Comparison of ENCODE assay signal across 10 cellular contexts in the genomic region with DNA sequence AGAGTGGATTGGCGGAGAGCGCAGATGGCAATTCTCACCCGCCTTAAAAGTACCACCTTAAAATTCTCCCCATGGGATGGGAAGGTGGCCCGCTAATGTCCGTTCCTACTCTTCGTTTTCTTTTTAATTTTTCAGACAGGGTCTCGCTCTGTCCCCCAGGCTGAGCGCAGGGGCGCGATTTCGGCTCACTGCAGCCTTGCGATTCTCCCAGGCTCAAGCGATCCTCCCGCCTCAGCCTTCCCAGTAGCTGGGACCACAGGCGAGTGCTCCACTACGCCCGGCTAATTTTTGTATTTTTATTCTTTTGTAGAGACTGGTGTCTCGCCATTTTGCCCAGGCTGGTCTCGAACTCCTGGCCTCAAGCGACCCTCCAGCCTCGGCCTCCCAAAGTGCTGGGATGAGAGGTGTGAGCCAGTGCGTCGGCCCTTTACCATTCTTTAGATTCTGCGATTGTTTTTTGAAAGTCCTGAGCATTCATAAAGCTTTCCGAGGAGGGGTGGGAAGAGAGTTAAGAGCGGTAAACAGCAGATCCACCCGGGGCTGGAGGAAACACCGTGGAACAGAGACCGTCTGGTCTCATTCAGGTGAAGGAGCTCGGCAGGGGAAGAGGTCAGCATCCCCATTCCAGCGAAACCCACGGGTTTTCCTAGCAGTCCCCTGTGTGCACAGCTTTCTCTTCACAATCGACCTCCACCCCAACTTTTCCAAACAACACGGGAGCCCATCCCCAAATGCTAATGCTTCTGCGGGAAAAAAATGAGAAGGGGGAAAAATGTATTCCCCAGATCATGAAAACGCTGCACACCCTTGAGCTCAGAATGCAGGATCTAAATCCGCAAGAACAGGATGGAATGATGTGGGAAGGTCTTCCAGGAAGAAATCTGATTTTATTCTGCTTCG.
DNase-seq lines count a peak whose midpoint lies in the region; ATAC-seq and TF ChIP-seq lines count a peak whose summit lies in the region.
"Had no signal": no experiment of that assay in that cellular context is flagged by ENCODE, and none has a peak within 500 bp of the region (broad histone marks: within the 10 kb centered on the region; RNA-seq: fewer than 3 reads in every experiment).

No MANE protein-coding gene starts in this region.

- no peak overlapping the region for H3K27ac ChIP-seq in right lobe of liver
- H3K27ac ChIP-seq in testis: no peak overlapping the region
- no peak overlapping the region for H3K27ac ChIP-seq in body of pancreas
- H3K27ac ChIP-seq: SK-N-MC had no signal

- H3K4me1 ChIP-seq in right lobe of liver (peaks cover 0 to 5% (median 0%) of the 10 kb centered on the region in 4 donors), testis (peaks cover 8% of the 10 kb centered on the region), body of pancreas (peaks cover 32% of the 10 kb centered on the region)

- WGBS in right lobe of liver (ENCODE audit: insufficient coverage, low coverage, low lambda C conversion rate, missing lambda C conversion rate): 13% methylated on average over 36 of the region's 38 CpGs
- 4% methylated on average over 32 to 38 of the region's 38 CpGs for WGBS in testis, 2 donors
- 10 to 11% methylated on average over 38 of the region's 38 CpGs for WGBS in body of pancreas, 2 donors

- TF ChIP-seq CTCF in right lobe of liver (IDR thresholded peaks at IDR 0.05) (no peak), testis (IDR thresholded peaks at IDR 0.05) (no peak), body of pancreas (IDR thresholded peaks at IDR 0.05) (no peak)

- CTCF ChIA-PET in activated CD4-positive, alpha-beta T cell treated with anti-CD3 and anti-CD28 coated beads for 36 hours (lab: Charles Lee): interaction anchor here (0.6 to 1.2 kb wide), 2 partner anchors 16 to 618 kb away, joined by 4 read pairs; no protein-coding TSS in a partner anchor

- H3K27me3 ChIP-seq in right lobe of liver: peaks cover 0 to 22% of the 10 kb centered on the region in 2 donors
- no peaks in the 10 kb centered on the region for H3K27me3 ChIP-seq in testis
- H3K27me3 ChIP-seq in body of pancreas: peaks cover 0 to 26% of the 10 kb centered on the region in 2 donors

- DNase-seq in activated CD4-positive, alpha-beta T cell treated with anti-CD3 and anti-CD28 coated beads for 36 hours: no peak
- no peak for DNase-seq in activated CD4-positive, alpha-beta T cell treated with anti-CD3 and anti-CD28 coated beads, Interleukin-2, amount 50 U/mL, for 4 hours
- no peak for DNase-seq in activated naive CD8-positive, alpha-beta T cell treated with anti-CD3 and anti-CD28 coated beads, Interleukin-2, amount 50 U/mL, for 24 hours
- DNase-seq in right lobe of liver: no peak
- DNase-seq in testis: no peak
- DNase-seq in hypothalamus (lab: John Stamatoyannopoulos, UW): no peak
- DNase-seq in body of pancreas: no peak
- no peak for DNase-seq in A172 (ENCODE audit: low spot score)
- DNase-seq: AML-193 had no signal

- H3K4me1 Mint-ChIP-seq in activated CD4-positive, alpha-beta T cell treated with anti-CD3 and anti-CD28 coated beads for 36 hours: peaks cover 19% of the 10 kb centered on the region
- peaks cover 11% of the 10 kb centered on the region for H3K4me1 Mint-ChIP-seq in activated naive CD8-positive, alpha-beta T cell treated with anti-CD3 and anti-CD28 coated beads, Interleukin-2, amount 50 U/mL, for 24 hours

- peaks cover 57% of the 10 kb centered on the region for H3K27me3 Mint-ChIP-seq in activated CD4-positive, alpha-beta T cell treated with anti-CD3 and anti-CD28 coated beads for 36 hours
- H3K27me3 Mint-ChIP-seq in activated naive CD8-positive, alpha-beta T cell treated with anti-CD3 and anti-CD28 coated beads, Interleukin-2, amount 50 U/mL, for 24 hours: peaks cover 68% of the 10 kb centered on the region

- no peak for ATAC-seq in activated CD4-positive, alpha-beta T cell treated with anti-CD3 and anti-CD28 coated beads for 36 hours
- no peak for ATAC-seq in activated naive CD8-positive, alpha-beta T cell treated with anti-CD3 and anti-CD28 coated beads, Interleukin-2, amount 50 U/mL, for 24 hours
- peak in 1 of 4 donors; percentile 8 for ATAC-seq in right lobe of liver
- ATAC-seq in body of pancreas: no peak

- TF ChIP-seq POLR2A in right lobe of liver (IDR thresholded peaks at IDR 0.05): no peak
- no peak for TF ChIP-seq POLR2A in testis (IDR thresholded peaks at IDR 0.05)
- no peak for TF ChIP-seq POLR2A in body of pancreas (IDR thresholded peaks at IDR 0.05)

- POLR2A ChIA-PET in activated CD4-positive, alpha-beta T cell treated with anti-CD3 and anti-CD28 coated beads for 36 hours (lab: Charles Lee): interaction anchor here (0.7 kb wide), 1 partner anchor 666 kb away, joined by 3 read pairs; no protein-coding TSS in a partner anchor

- peak overlapping the region; percentile 21 to 40 (median 23) for H3K4me3 ChIP-seq in right lobe of liver
- peak overlapping the region; percentile 51 to 54 for H3K4me3 ChIP-seq in testis
- no peak overlapping the region for H3K4me3 ChIP-seq in body of pancreas
- H3K4me3 ChIP-seq: SK-N-MC had no signal

- H3K9me3 Mint-ChIP-seq in activated CD4-positive, alpha-beta T cell treated with anti-CD3 and anti-CD28 coated beads for 36 hours (ENCODE audit: low read depth): no peaks in the 10 kb centered on the region
- H3K9me3 Mint-ChIP-seq in activated naive CD8-positive, alpha-beta T cell treated with anti-CD3 and anti-CD28 coated beads, Interleukin-2, amount 50 U/mL, for 24 hours: no peaks in the 10 kb centered on the region

- no peaks in the 10 kb centered on the region for H3K9me3 ChIP-seq in right lobe of liver
- no peaks in the 10 kb centered on the region for H3K9me3 ChIP-seq in testis
- H3K9me3 ChIP-seq in body of pancreas: no peaks in the 10 kb centered on the region

- H3K36me3 ChIP-seq in right lobe of liver: no peaks in the 10 kb centered on the region
- no peaks in the 10 kb centered on the region for H3K36me3 ChIP-seq in testis (ENCODE audit: low read depth, missing control alignments)
- no peaks in the 10 kb centered on the region for H3K36me3 ChIP-seq in body of pancreas (replicated peaks in 1 of 2; ENCODE audit: insufficient read depth in 1 of 2, low read depth in 2 of 2)

- intact Hi-C loops in activated CD4-positive, alpha-beta T cell treated with anti-CD3 and anti-CD28 coated beads for 36 hours (cut with DNase I, micrococcal nuclease): loop anchor here in 1 of 2 experiments (2.0 kb wide), 2 partner anchors 272 to 734 kb away; no protein-coding TSS in a partner anchor
- intact Hi-C loops in right lobe of liver (cut with DNase I): no loop called here
- intact Hi-C loops in testis (cut with DNase I; ENCODE audit: low total_unique reads): no loop called here
- intact Hi-C loops in body of pancreas (cut with DNase I): no loop called here

- peak overlapping the region; percentile 20 for H3K4me3 Mint-ChIP-seq in activated CD4-positive, alpha-beta T cell treated with anti-CD3 and anti-CD28 coated beads for 36 hours
- peak overlapping the region; percentile 71 for H3K4me3 Mint-ChIP-seq in activated naive CD8-positive, alpha-beta T cell treated with anti-CD3 and anti-CD28 coated beads, Interleukin-2, amount 50 U/mL, for 24 hours

- H3K27ac Mint-ChIP-seq in activated CD4-positive, alpha-beta T cell treated with anti-CD3 and anti-CD28 coated beads for 36 hours: no peak overlapping the region
- no peak overlapping the region for H3K27ac Mint-ChIP-seq in activated naive CD8-positive, alpha-beta T cell treated with anti-CD3 and anti-CD28 coated beads, Interleukin-2, amount 50 U/mL, for 24 hours

- no peaks in the 10 kb centered on the region for H3K36me3 Mint-ChIP-seq in activated CD4-positive, alpha-beta T cell treated with anti-CD3 and anti-CD28 coated beads for 36 hours (ENCODE audit: low read depth)
- H3K36me3 Mint-ChIP-seq in activated naive CD8-positive, alpha-beta T cell treated with anti-CD3 and anti-CD28 coated beads, Interleukin-2, amount 50 U/mL, for 24 hours (ENCODE audit: low read depth): no peaks in the 10 kb centered on the region

Comparison
In these comparisons a context has a peak if more than half of its experiments do, and no peak if none do; other contexts are left out.
1. H3K4me3 ChIP-seq: peak in right lobe of liver (3 of 3) and testis (2 of 2); none in body of pancreas (0 of 2).